Comparison of ENCODE assay signal across 1 cellular context in the genomic region with DNA sequence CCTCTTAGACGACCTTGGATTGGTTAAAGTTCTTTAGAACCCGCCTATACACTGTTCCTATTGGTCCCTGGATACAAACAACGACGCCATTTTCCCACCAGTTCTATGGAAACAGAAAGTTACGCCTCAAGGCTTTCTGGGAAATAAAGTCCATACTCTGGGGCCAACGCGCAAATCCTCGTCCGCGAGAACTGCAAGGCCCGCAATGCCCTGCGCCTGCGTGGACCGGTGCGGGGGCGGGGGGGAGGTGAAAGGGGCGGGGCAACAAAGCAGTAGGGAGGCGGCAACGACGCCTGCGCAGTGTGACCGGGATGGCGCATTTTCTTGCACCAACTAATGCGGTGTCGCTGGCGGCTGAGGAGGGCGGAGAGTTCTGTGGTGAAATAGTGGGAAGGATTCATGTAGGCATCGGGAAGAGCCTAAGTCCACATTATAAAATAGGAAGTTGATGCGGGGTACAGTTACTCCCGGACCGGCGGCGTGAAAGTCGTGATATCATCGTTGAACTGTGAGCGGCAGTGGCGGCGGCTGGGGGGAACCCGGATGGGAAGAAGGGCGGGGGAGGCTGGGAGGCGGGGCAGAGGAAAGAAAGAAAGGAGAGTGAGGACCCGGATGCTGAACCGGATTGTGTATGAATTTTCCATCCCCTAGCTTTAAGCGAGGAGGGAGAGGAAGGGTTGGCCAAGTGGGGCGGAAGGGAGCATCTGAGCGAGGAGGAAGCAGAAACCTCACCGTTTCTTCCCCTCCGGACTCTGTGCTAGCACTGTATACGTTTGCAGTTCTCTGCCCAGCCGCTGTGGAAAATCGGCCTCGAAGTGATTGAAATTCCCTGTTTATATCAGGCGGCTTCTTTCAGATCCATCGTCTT.
TF ChIP-seq lines count a peak whose summit lies in the region.

A gene (plus strand): TSS at position 300 of the 868 bp plus-strand sequence. CDS start 6,695 bp downstream, outside the sequence.

TF ChIP-seq in liver, 16 proteins besides CTCF, POLR2A, EP300 and RAD21 (continued from another document):
- TF ChIP-seq, protein P1, sequence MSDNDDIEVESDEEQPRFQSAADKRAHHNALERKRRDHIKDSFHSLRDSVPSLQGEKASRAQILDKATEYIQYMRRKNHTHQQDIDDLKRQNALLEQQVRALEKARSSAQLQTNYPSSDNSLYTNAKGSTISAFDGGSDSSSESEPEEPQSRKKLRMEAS (IDR thresholded peaks at IDR 0.05), result peak; percentile 21
- TF ChIP-seq EGR1 (IDR thresholded peaks at IDR 0.05; ENCODE audit: low read depth in 2 of 2) (peak; percentile 99 to 100), SP1 (IDR thresholded peaks at IDR 0.05) (peak; percentile 82), TAF1 (conservative IDR thresholded peaks at IDR 0.05) (no peak), HNF4G (IDR thresholded peaks at IDR 0.05) (no peak), RXRA (IDR thresholded peaks at IDR 0.05) (peak in 1 of 2 donors; percentile 35)
- TF ChIP-seq, protein P2, sequence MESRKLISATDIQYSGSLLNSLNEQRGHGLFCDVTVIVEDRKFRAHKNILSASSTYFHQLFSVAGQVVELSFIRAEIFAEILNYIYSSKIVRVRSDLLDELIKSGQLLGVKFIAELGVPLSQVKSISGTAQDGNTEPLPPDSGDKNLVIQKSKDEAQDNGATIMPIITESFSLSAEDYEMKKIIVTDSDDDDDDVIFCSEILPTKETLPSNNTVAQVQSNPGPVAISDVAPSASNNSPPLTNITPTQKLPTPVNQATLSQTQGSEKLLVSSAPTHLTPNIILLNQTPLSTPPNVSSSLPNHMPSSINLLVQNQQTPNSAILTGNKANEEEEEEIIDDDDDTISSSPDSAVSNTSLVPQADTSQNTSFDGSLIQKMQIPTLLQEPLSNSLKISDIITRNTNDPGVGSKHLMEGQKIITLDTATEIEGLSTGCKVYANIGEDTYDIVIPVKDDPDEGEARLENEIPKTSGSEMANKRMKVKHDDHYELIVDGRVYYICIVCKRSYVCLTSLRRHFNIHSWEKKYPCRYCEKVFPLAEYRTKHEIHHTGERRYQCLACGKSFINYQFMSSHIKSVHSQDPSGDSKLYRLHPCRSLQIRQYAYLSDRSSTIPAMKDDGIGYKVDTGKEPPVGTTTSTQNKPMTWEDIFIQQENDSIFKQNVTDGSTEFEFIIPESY (IDR thresholded peaks at IDR 0.05), result peak; percentile 97
